In the genomic region with DNA sequence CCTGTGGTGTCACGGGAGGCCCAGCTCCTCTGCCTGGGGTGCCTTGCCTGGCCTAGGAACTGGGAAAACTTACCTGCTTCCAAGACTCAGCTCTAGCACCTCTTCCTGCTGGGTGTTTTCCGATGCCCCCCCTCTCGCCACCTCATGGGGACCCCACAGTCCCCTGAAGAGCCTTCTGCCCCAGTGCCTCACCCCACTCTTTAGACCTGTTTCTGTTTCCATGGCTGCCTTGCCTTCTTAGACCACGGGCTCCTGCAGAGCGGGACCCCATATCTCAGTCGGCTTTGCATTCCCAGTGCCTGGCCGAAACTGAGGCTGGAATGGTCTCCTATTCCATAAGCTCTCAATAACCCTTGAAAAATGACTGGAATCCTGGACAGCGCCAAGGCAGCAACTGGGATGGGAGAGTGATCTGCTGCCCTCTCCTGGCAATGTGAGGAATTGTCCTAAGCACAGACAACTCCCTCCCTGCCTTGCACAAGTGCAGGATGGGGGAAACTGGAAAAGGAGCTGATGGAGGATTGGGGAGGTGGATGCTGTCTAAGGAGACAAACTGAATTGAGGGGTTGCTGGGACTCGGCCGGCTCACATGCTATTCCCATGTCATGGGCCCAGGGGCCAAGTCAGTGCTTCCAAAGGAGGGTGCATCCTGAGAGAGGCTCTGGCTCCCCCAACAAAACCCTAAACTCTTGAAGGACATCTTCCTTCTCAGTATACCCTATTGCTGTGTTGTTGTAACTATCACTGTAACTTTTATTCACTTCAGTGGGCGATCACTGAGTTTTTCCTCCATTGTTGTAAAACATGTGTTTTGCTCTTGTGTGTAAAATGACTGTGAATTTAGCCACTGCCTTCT, we compare ENCODE assay signal across 9 cellular contexts. TPM values are rescaled to one million over a fixed set of nuclear protein-coding genes. Genes with fewer than 3 reads are reported as not detected.
DNase-seq lines count a peak whose midpoint lies in the region; ATAC-seq and TF ChIP-seq lines count a peak whose summit lies in the region.
"Had no signal": no experiment of that assay in that cellular context is flagged by ENCODE, and none has a peak within 500 bp of the region (broad histone marks: within the 10 kb centered on the region; RNA-seq: fewer than 3 reads in every experiment).

No MANE protein-coding gene starts in this region.

- peak; percentile 97 for TF ChIP-seq CTCF in OCI-LY1 (IDR thresholded peaks at IDR 0.05; ENCODE audit: low read length)
- peak; percentile 88 for TF ChIP-seq CTCF in neural crest cell (conservative IDR thresholded peaks at IDR 0.05)

- H4K20me1 ChIP-seq in OCI-LY1 (ENCODE audit: insufficient read depth, low read length), result no peaks in the 10 kb centered on the region

- DNase-seq in DMS153 (lab: John Stamatoyannopoulos, UW) (peak; percentile 2), fibroblast of the conjunctiva (ENCODE audit: low read depth) (peak; percentile 50), neural crest cell (ENCODE audit: low read depth, low spot score) (peak; percentile 73), ureter (ENCODE audit: low spot score) (peak; percentile 70)
- DNase-seq in activated T-helper 1 cell treated with anti-CD3 and anti-CD28 coated beads, Interleukin-12 subunit alpha, Interleukin-12 subunit beta, Interleukin-2, Interleukin-4 antibody, amounts not matched to agents 30 ng/mL and 10 ng/mL and 1 ng/mL, durations not matched to agents 14 hours and 24 hours and 36 hours (ENCODE audit: low spot score), result peak; percentile 10
- no peak for DNase-seq in NK-92 treated with Interleukin-12 subunit alpha and Interleukin-12 subunit beta, amount 100 ng/mL, for 24 hours (lab: John Stamatoyannopoulos, UW)

- no peaks in the 10 kb centered on the region for H3K36me3 Mint-ChIP-seq in activated T-helper 1 cell treated with anti-CD3 and anti-CD28 coated beads, Interleukin-12 subunit alpha, Interleukin-12 subunit beta, Interleukin-2, Interleukin-4 antibody, amounts not matched to agents 30 ng/mL and 10 ng/mL and 1 ng/mL, durations not matched to agents 14 hours and 24 hours and 36 hours (ENCODE audit: low read depth)
- H3K36me3 Mint-ChIP-seq in neural crest cell (ENCODE audit: low read depth), result no peaks in the 10 kb centered on the region

- ATAC-seq in HG03460 (IDR thresholded peaks at IDR 0.05; ENCODE audit: unreplicated experiment), result peak; percentile 50

- no peak overlapping the region for H2AFZ ChIP-seq in OCI-LY1 (ENCODE audit: low read length)

- peaks cover 14% of the 10 kb centered on the region for H3K27me3 Mint-ChIP-seq in activated T-helper 1 cell treated with anti-CD3 and anti-CD28 coated beads, Interleukin-12 subunit alpha, Interleukin-12 subunit beta, Interleukin-2, Interleukin-4 antibody, amounts not matched to agents 30 ng/mL and 10 ng/mL and 1 ng/mL, durations not matched to agents 14 hours and 24 hours and 36 hours (ENCODE audit: insufficient read depth)
- peaks cover 29% of the 10 kb centered on the region for H3K27me3 Mint-ChIP-seq in neural crest cell (ENCODE audit: low read depth)

- intact Hi-C loops in activated T-helper 1 cell treated with anti-CD3 and anti-CD28 coated beads, Interleukin-12 subunit alpha, Interleukin-12 subunit beta, Interleukin-2, Interleukin-4 antibody, amounts not matched to agents 30 ng/mL and 10 ng/mL and 1 ng/mL, durations not matched to agents 14 hours and 24 hours and 36 hours (cut with micrococcal nuclease), result loop anchor here (1.0 kb wide), 1 partner anchor 141 kb away; no protein-coding TSS in a partner anchor

- H3K36me3 ChIP-seq in OCI-LY1 (ENCODE audit: insufficient read depth, low read length), result no peaks in the 10 kb centered on the region

- H3K27me3 ChIP-seq in OCI-LY1 (ENCODE audit: insufficient read depth, low read length), result no peaks in the 10 kb centered on the region

- no peak overlapping the region for H3K27ac ChIP-seq in OCI-LY1 (ENCODE audit: low read depth, low read length, poor library complexity, severe bottlenecking)

- no peaks in the 10 kb centered on the region for H3K4me1 ChIP-seq in OCI-LY1 (ENCODE audit: insufficient read depth, low read length, severe bottlenecking)

- H3K4me1 Mint-ChIP-seq in activated T-helper 1 cell treated with anti-CD3 and anti-CD28 coated beads, Interleukin-12 subunit alpha, Interleukin-12 subunit beta, Interleukin-2, Interleukin-4 antibody, amounts not matched to agents 30 ng/mL and 10 ng/mL and 1 ng/mL, durations not matched to agents 14 hours and 24 hours and 36 hours (ENCODE audit: low read depth), result peaks cover 1% of the 10 kb centered on the region
- H3K4me1 Mint-ChIP-seq in neural crest cell, result peaks cover 3% of the 10 kb centered on the region

- H3K27ac Mint-ChIP-seq in activated T-helper 1 cell treated with anti-CD3 and anti-CD28 coated beads, Interleukin-12 subunit alpha, Interleukin-12 subunit beta, Interleukin-2, Interleukin-4 antibody, amounts not matched to agents 30 ng/mL and 10 ng/mL and 1 ng/mL, durations not matched to agents 14 hours and 24 hours and 36 hours, result no peak overlapping the region
- H3K27ac Mint-ChIP-seq in neural crest cell (ENCODE audit: unreplicated experiment), result no peak overlapping the region

- H3K9ac ChIP-seq in OCI-LY1 (ENCODE audit: low read length), result no peak overlapping the region

- no peaks in the 10 kb centered on the region for H3K9me2 ChIP-seq in OCI-LY1 (ENCODE audit: low read depth, low read length)

- no peaks in the 10 kb centered on the region for H3K9me3 Mint-ChIP-seq in activated T-helper 1 cell treated with anti-CD3 and anti-CD28 coated beads, Interleukin-12 subunit alpha, Interleukin-12 subunit beta, Interleukin-2, Interleukin-4 antibody, amounts not matched to agents 30 ng/mL and 10 ng/mL and 1 ng/mL, durations not matched to agents 14 hours and 24 hours and 36 hours
- no peaks in the 10 kb centered on the region for H3K9me3 Mint-ChIP-seq in neural crest cell

- no peak overlapping the region for H3K4me3 Mint-ChIP-seq in activated T-helper 1 cell treated with anti-CD3 and anti-CD28 coated beads, Interleukin-12 subunit alpha, Interleukin-12 subunit beta, Interleukin-2, Interleukin-4 antibody, amounts not matched to agents 30 ng/mL and 10 ng/mL and 1 ng/mL, durations not matched to agents 14 hours and 24 hours and 36 hours
- no peak overlapping the region for H3K4me3 Mint-ChIP-seq in neural crest cell

- H3K79me2 ChIP-seq in OCI-LY1 (ENCODE audit: insufficient read depth, low read length), result no peaks in the 10 kb centered on the region

- no peaks in the 10 kb centered on the region for H3K9me3 ChIP-seq in OCI-LY1 (ENCODE audit: low read length)

- no peak overlapping the region for H3K4me3 ChIP-seq in OCI-LY1 (ENCODE audit: low read depth, low read length, poor library complexity, severe bottlenecking)

- H3K4me2 ChIP-seq in OCI-LY1 (ENCODE audit: low read length), result no peak overlapping the region

- no peaks in the 10 kb centered on the region for H3F3A ChIP-seq in OCI-LY1 (ENCODE audit: insufficient read depth, low read length)

RNA-seq across cellular contexts. Expression of gene IL17RA, which starts 26.6 kb away (rescaled TPM):
- total RNA-seq in activated T-helper 1 cell treated with anti-CD3 and anti-CD28 coated beads, Interleukin-12 subunit alpha, Interleukin-12 subunit beta, Interleukin-2, Interleukin-4 antibody, amounts not matched to agents 30 ng/mL and 10 ng/mL and 1 ng/mL, durations not matched to agents 14 hours and 24 hours and 36 hours, result 23.2 and 23.6 TPM in 2 replicates
- 7.1 and 8.0 TPM in 2 replicates for total RNA-seq in neural crest cell
- 15.4 TPM for total RNA-seq in ureter

RNA-seq across cellular contexts. Expression of gene GAB4, which starts 50.2 kb away (rescaled TPM):
- not detected in 2 replicates for total RNA-seq in activated T-helper 1 cell treated with anti-CD3 and anti-CD28 coated beads, Interleukin-12 subunit alpha, Interleukin-12 subunit beta, Interleukin-2, Interleukin-4 antibody, amounts not matched to agents 30 ng/mL and 10 ng/mL and 1 ng/mL, durations not matched to agents 14 hours and 24 hours and 36 hours
- not detected in 2 replicates for total RNA-seq in neural crest cell
- 0.23 TPM for total RNA-seq in ureter
- total RNA-seq: activated CD8-positive, alpha-beta memory T cell treated with anti-CD3 and anti-CD28 coated beads for 36 hours had no signal
